Comparison of ENCODE assay signal across 28 cellular contexts in genomic region chr12:3538691-3539030, GRCh38. TPM values are rescaled to one million over a fixed set of nuclear protein-coding genes. Genes with fewer than 3 reads are reported as not detected.
DNase-seq lines count a peak whose midpoint lies in the region; ATAC-seq and TF ChIP-seq lines count a peak whose summit lies in the region.
"Had no signal": no experiment of that assay in that cellular context is flagged by ENCODE, and none has a peak within 500 bp of the region (broad histone marks: within the 10 kb centered on the region; RNA-seq: fewer than 3 reads in every experiment).

No MANE protein-coding gene starts in this region.

- peaks cover 7% of the 10 kb centered on the region for H3K27me3 Mint-ChIP-seq in activated CD8-positive, alpha-beta T cell treated with anti-CD3 and anti-CD28 coated beads, Interleukin-2, amount 10 ng/mL, durations not matched to agents 7 days and 5 days (ENCODE audit: low read depth)

- no peak overlapping the region for H3K14ac ChIP-seq in neuronal stem cell (ENCODE audit: low read length)

- no peak for ATAC-seq in HG03378 (IDR thresholded peaks at IDR 0.05; ENCODE audit: unreplicated experiment)
- ATAC-seq in activated CD8-positive, alpha-beta T cell treated with anti-CD3 and anti-CD28 coated beads, Interleukin-2, amount 10 ng/mL, durations not matched to agents 7 days and 5 days: no peak
- ATAC-seq: mucosa of descending colon, PC-3 had no signal

- no peak for TF ChIP-seq POLR2A in breast epithelium (IDR thresholded peaks at IDR 0.05)

- no peak overlapping the region for H3K27ac Mint-ChIP-seq in activated CD8-positive, alpha-beta T cell treated with anti-CD3 and anti-CD28 coated beads, Interleukin-2, amount 10 ng/mL, durations not matched to agents 7 days and 5 days
- H3K27ac Mint-ChIP-seq: activated naive CD4-positive, alpha-beta T cell treated with anti-CD3 and anti-CD28 coated beads, Interleukin-2, amount 50 U/mL, for 24 hours; activated T-helper 1 cell treated with anti-CD3 and anti-CD28 coated beads, Interleukin-12 subunit alpha, Interleukin-12 subunit beta, Interleukin-2, Interleukin-4 antibody, amounts not matched to agents 30 ng/mL and 10 ng/mL and 1 ng/mL, durations not matched to agents 14 hours and 24 hours and 36 hours; nephron progenitor cell had no signal

- no peak overlapping the region for H4K8ac ChIP-seq in neuronal stem cell (ENCODE audit: low read depth, low read length)

- H3K9ac ChIP-seq in neuronal stem cell (ENCODE audit: low read depth, low read length, poor library complexity): no peak overlapping the region

- intact Hi-C loops in breast epithelium (cut with DNase I; ENCODE audit: low total_unique reads): no loop called here

- H3K4me2 ChIP-seq in neuronal stem cell (ENCODE audit: insufficient read depth, low read length, poor library complexity, severe bottlenecking): no peak overlapping the region

- H3K36me3 ChIP-seq in neuronal stem cell (replicated peaks in 1 of 2; ENCODE audit: control insufficient read depth in 2 of 2, insufficient read depth in 2 of 2, low read length in 2 of 2) (no peaks in the 10 kb centered on the region), breast epithelium (no peaks in the 10 kb centered on the region)
- H3K36me3 ChIP-seq: BE2C, sigmoid colon, stomach, transverse colon had no signal

- H3K4ac ChIP-seq in neuronal stem cell (ENCODE audit: low read length): no peak overlapping the region

- H3K23ac ChIP-seq in neuronal stem cell (ENCODE audit: low read depth, low read length, poor library complexity): no peak overlapping the region

- no peaks in the 10 kb centered on the region for H3K36me3 Mint-ChIP-seq in activated CD8-positive, alpha-beta T cell treated with anti-CD3 and anti-CD28 coated beads, Interleukin-2, amount 10 ng/mL, durations not matched to agents 7 days and 5 days (ENCODE audit: low read depth)
- H3K36me3 Mint-ChIP-seq: activated naive CD4-positive, alpha-beta T cell treated with anti-CD3 and anti-CD28 coated beads, Interleukin-2, amount 50 U/mL, for 24 hours had no signal

- no peak overlapping the region for H2BK12ac ChIP-seq in neuronal stem cell (ENCODE audit: low read length)

- no peak overlapping the region for H4K91ac ChIP-seq in neuronal stem cell (ENCODE audit: low read depth, low read length, poor library complexity)

- no peak overlapping the region for H3K27ac ChIP-seq in neuronal stem cell (replicated peaks; ENCODE audit: low read length)
- H3K27ac ChIP-seq in breast epithelium: no peak overlapping the region
- H3K27ac ChIP-seq: sigmoid colon, stomach, transverse colon had no signal

- no peak overlapping the region for H2BK120ac ChIP-seq in neuronal stem cell (ENCODE audit: low read depth, low read length)

- no peaks in the 10 kb centered on the region for H3K4me1 Mint-ChIP-seq in activated CD8-positive, alpha-beta T cell treated with anti-CD3 and anti-CD28 coated beads, Interleukin-2, amount 10 ng/mL, durations not matched to agents 7 days and 5 days (ENCODE audit: low read depth)
- H3K4me1 Mint-ChIP-seq: activated naive CD4-positive, alpha-beta T cell treated with anti-CD3 and anti-CD28 coated beads, Interleukin-2, amount 50 U/mL, for 24 hours had no signal

- CTCF ChIA-PET in activated CD8-positive, alpha-beta T cell treated with anti-CD3 and anti-CD28 coated beads, Interleukin-2, amount 10 ng/mL, durations not matched to agents 7 days and 5 days (lab: Charles Lee): no interaction called here

- H3K27me3 ChIP-seq in neuronal stem cell (ENCODE audit: control insufficient read depth in 3 of 3, insufficient read depth in 3 of 3, low read depth in 1 of 3, low read length in 3 of 3) (no peaks in the 10 kb centered on the region), breast epithelium (peaks cover 0 to 3% of the 10 kb centered on the region in 2 donors)
- H3K27me3 ChIP-seq: transverse colon had no signal

- H3K4me3 ChIP-seq in neuronal stem cell (ENCODE audit: low read length in 2 of 2): no peak overlapping the region
- no peak overlapping the region for H3K4me3 ChIP-seq in breast epithelium
- H3K4me3 ChIP-seq: mucosa of descending colon, sigmoid colon, stomach, transverse colon had no signal

- no peaks in the 10 kb centered on the region for H3K9me3 Mint-ChIP-seq in activated CD8-positive, alpha-beta T cell treated with anti-CD3 and anti-CD28 coated beads, Interleukin-2, amount 10 ng/mL, durations not matched to agents 7 days and 5 days (ENCODE audit: insufficient read depth)
- H3K9me3 Mint-ChIP-seq: activated naive CD4-positive, alpha-beta T cell treated with anti-CD3 and anti-CD28 coated beads, Interleukin-2, amount 50 U/mL, for 24 hours; activated T-helper 1 cell treated with anti-CD3 and anti-CD28 coated beads, Interleukin-12 subunit alpha, Interleukin-12 subunit beta, Interleukin-2, Interleukin-4 antibody, amounts not matched to agents 30 ng/mL and 10 ng/mL and 1 ng/mL, durations not matched to agents 14 hours and 24 hours and 36 hours; nephron progenitor cell had no signal

- no peaks in the 10 kb centered on the region for H3K79me1 ChIP-seq in neuronal stem cell (ENCODE audit: low read depth, low read length)

- DNase-seq in NCI-H748 (lab: John Stamatoyannopoulos, UW; ENCODE audit: unreplicated experiment) (peak; percentile 2), NCI-H748 treated with DMSO at 0.1 percent for 48 hours (lab: John Stamatoyannopoulos, UW) (no peak), NCI-H187 (lab: John Stamatoyannopoulos, UW) (peak; percentile 68 to 88), NCI-H526 treated with DMSO at 0.1 percent for 48 hours (lab: John Stamatoyannopoulos, UW) (peak; percentile 49), neuronal stem cell (ENCODE audit: low spot score) (no peak), breast epithelium (ENCODE audit: low spot score in 2 of 2) (no peak)
- no peak for DNase-seq in activated CD8-positive, alpha-beta T cell treated with anti-CD3 and anti-CD28 coated beads, Interleukin-2, amount 10 ng/mL, durations not matched to agents 7 days and 5 days
- DNase-seq: activated CD4-positive, alpha-beta T cell treated with anti-CD3 and anti-CD28 coated beads for 48 hours; BE2C; central memory CD4-positive, alpha-beta T cell; EL; erythroblast; foreskin fibroblast; mucosa of descending colon; NCI-H1694; NCI-H524 treated with DMSO at 0.1 percent for 48 hours; nephron progenitor cell; PC-3; sigmoid colon; stimulated activated CD4-positive, alpha-beta T cell treated with anti-CD3 and anti-CD28 coated beads, Interleukin-15, amount 100 ng/mL, for 24 hours; stomach; transverse colon had no signal

- no peak overlapping the region for H2BK5ac ChIP-seq in neuronal stem cell (ENCODE audit: low read length)

- no peak overlapping the region for H3K4me3 Mint-ChIP-seq in activated CD8-positive, alpha-beta T cell treated with anti-CD3 and anti-CD28 coated beads, Interleukin-2, amount 10 ng/mL, durations not matched to agents 7 days and 5 days
- H3K4me3 Mint-ChIP-seq: activated naive CD4-positive, alpha-beta T cell treated with anti-CD3 and anti-CD28 coated beads, Interleukin-2, amount 50 U/mL, for 24 hours; activated T-helper 1 cell treated with anti-CD3 and anti-CD28 coated beads, Interleukin-12 subunit alpha, Interleukin-12 subunit beta, Interleukin-2, Interleukin-4 antibody, amounts not matched to agents 30 ng/mL and 10 ng/mL and 1 ng/mL, durations not matched to agents 14 hours and 24 hours and 36 hours; nephron progenitor cell had no signal

- no peaks in the 10 kb centered on the region for H3K9me3 ChIP-seq in neuronal stem cell (replicated peaks in 1 of 2; ENCODE audit: control insufficient read depth in 2 of 2, insufficient read depth in 1 of 2, low read depth in 1 of 2, low read length in 2 of 2)
- no peaks in the 10 kb centered on the region for H3K9me3 ChIP-seq in breast epithelium
- H3K9me3 ChIP-seq: BE2C, mucosa of descending colon, sigmoid colon, stomach, transverse colon had no signal

- no peak overlapping the region for H3K18ac ChIP-seq in neuronal stem cell (ENCODE audit: low read length)

- no CpG with 5 or more reads among the region's 10 CpGs for WGBS in neuronal stem cell (ENCODE audit: extremely low coverage in 2 of 2, insufficient read length in 2 of 2, insufficient replicate concordance in 1 of 2), 2 donors

- no peak overlapping the region for H2BK15ac ChIP-seq in neuronal stem cell (ENCODE audit: low read length)

- peak overlapping the region; percentile 8 for H2AK5ac ChIP-seq in neuronal stem cell (ENCODE audit: low read depth, low read length)

- peaks cover 8 to 11% of the 10 kb centered on the region in 2 donors for H3K4me1 ChIP-seq in neuronal stem cell (ENCODE audit: control insufficient read depth in 2 of 2, insufficient read depth in 1 of 2, low read depth in 1 of 2, low read length in 2 of 2)
- no peaks in the 10 kb centered on the region for H3K4me1 ChIP-seq in breast epithelium
- H3K4me1 ChIP-seq: BE2C had no signal

- POLR2A ChIA-PET in activated CD8-positive, alpha-beta T cell treated with anti-CD3 and anti-CD28 coated beads, Interleukin-2, amount 10 ng/mL, durations not matched to agents 7 days and 5 days (lab: Charles Lee): interaction anchor here (0.6 kb wide), 1 partner anchor 1172 kb away, joined by 3 read pairs; no protein-coding TSS in a partner anchor

- TF ChIP-seq CTCF in breast epithelium (IDR thresholded peaks at IDR 0.05): no peak

- no peak overlapping the region for H2AFZ ChIP-seq in neuronal stem cell (ENCODE audit: low read length)

RNA-seq across cellular contexts. Expression of gene PRMT8, which starts 47.7 kb away (rescaled TPM):
- polyA plus RNA-seq in neuronal stem cell (2013, experiment 1 of 2): 0.93 TPM
- polyA plus RNA-seq in neuronal stem cell (2013, experiment 2 of 2): 0.86 TPM
- not detected for total RNA-seq in breast epithelium
- total RNA-seq in activated CD8-positive, alpha-beta T cell treated with anti-CD3 and anti-CD28 coated beads, Interleukin-2, amount 10 ng/mL, durations not matched to agents 7 days and 5 days: not detected
- total RNA-seq: activated T-helper 1 cell treated with anti-CD3 and anti-CD28 coated beads, Interleukin-12 subunit alpha, Interleukin-12 subunit beta, Interleukin-2, Interleukin-4 antibody, amounts not matched to agents 30 ng/mL and 10 ng/mL and 1 ng/mL, durations not matched to agents 14 hours and 24 hours and 36 hours; H4; liver; PC-3; stomach; T-helper 1 cell treated with Interleukin-12 subunit alpha and Interleukin-12 subunit beta and Interleukin-4 antibody, amounts not matched to agents 30 ng/mL and 1 ng/mL, for 36 hours; transverse colon had no signal
- polyA plus RNA-seq: liver, stomach had no signal

Comparison
In these comparisons a context has a peak if more than half of its experiments do, and no peak if none do; other contexts are left out.
1. DNase-seq: peak in NCI-H748 (single experiment), NCI-H187 (2 of 2) and NCI-H526 treated with DMSO at 0.1 percent for 48 hours (single experiment); none in NCI-H748 treated with DMSO at 0.1 percent for 48 hours (single experiment), neuronal stem cell (single experiment), breast epithelium (0 of 2) and activated CD8-positive, alpha-beta T cell treated with anti-CD3 and anti-CD28 coated beads, Interleukin-2, amount 10 ng/mL, durations not matched to agents 7 days and 5 days (single experiment).